ENCODE assay signal across 1 cellular context in the genomic region with DNA sequence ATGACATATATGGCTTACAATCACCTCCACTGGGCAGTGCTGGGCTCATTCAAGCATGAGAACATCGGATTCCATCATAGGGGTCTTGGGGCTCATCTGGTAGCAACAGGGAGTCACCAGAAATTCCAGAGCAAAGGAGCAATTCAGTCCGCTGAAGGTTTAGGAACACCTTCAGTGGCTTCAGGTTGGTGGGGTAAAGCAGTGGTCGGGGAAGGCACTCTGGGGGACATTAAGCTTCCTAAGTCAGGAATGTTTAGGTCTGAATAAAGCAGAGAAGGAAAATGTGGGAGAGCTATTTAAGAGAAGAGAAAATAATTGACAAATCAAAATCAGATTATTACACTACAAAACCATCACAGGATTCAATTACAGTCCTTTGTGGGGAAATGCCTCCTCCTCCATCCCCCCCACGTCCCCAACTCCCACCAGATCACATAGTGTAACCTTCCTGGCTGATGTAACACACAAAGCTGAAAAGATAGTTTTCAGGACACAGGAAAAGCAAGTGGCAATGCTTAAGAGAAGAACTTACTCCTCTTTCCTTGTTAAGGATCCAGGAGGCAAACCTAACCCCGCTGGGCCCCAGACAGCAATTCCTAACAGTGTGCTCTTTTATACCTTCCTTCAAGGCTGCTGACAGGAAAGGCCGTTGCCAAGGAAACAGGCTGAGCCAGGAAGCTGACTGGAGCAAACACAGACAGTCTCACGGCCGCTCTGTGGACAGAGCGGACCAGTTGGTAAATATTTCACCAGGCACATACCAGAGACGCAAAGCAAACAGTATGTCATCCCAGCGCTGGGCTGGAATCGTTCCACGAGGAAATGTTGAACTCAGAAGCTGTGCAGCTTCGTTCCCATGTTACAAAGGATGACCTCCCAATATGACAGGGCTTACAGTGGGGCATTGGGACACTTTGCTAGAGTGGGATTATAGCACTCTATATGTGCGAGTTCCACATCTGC.
A peak's percentile ranks its signal among the peaks of the same experiment; 100 is the strongest.
TF ChIP-seq lines count a peak whose summit lies in the region.

No MANE protein-coding gene starts in this region.

TF ChIP-seq in HEK293, 187 proteins besides CTCF, POLR2A, EP300 and RAD21:
- TF ChIP-seq, protein P1, sequence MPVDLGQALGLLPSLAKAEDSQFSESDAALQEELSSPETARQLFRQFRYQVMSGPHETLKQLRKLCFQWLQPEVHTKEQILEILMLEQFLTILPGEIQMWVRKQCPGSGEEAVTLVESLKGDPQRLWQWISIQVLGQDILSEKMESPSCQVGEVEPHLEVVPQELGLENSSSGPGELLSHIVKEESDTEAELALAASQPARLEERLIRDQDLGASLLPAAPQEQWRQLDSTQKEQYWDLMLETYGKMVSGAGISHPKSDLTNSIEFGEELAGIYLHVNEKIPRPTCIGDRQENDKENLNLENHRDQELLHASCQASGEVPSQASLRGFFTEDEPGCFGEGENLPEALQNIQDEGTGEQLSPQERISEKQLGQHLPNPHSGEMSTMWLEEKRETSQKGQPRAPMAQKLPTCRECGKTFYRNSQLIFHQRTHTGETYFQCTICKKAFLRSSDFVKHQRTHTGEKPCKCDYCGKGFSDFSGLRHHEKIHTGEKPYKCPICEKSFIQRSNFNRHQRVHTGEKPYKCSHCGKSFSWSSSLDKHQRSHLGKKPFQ (tag by site-specific recombination; IDR thresholded peaks at IDR 0.05), result 0 out of 2 replicates have a peak, but pooled peaks have one; percentile 18
- TF ChIP-seq HOXA7 (CRISPR knock-in tag; IDR thresholded peaks at IDR 0.05; ENCODE audit: borderline replicate concordance) (no peak), ZNF510 (tag by site-specific recombination; IDR thresholded peaks at IDR 0.05; ENCODE audit: insufficient replicate concordance) (no peak), ZFP69B (tag by site-specific recombination; IDR thresholded peaks at IDR 0.05) (peak; percentile 51; the same call in 1 of the 2 replicates), EGR2 (tag by site-specific recombination; IDR thresholded peaks at IDR 0.05; ENCODE audit: low read depth) (peak; percentile 75; the same call in 1 of the 2 replicates), ZBTB48 (tag by site-specific recombination; IDR thresholded peaks at IDR 0.05) (no peak), ZNF600 (tag by site-specific recombination; IDR thresholded peaks at IDR 0.05) (peak; percentile 65), ZNF221 (tag by site-specific recombination; IDR thresholded peaks at IDR 0.05; ENCODE audit: borderline replicate concordance) (no peak), ZNF624 (tag by site-specific recombination; IDR thresholded peaks at IDR 0.05) (no peak), TRIM28 (IDR thresholded peaks at IDR 0.05; ENCODE audit: borderline replicate concordance, low read length) (peak; percentile 54; the same call in 1 of the 2 replicates), ZNF335 (tag by site-specific recombination; conservative IDR thresholded peaks at IDR 0.05) (peak; percentile 67), ZNF660 (tag by site-specific recombination; IDR thresholded peaks at IDR 0.05) (peak; percentile 97), ZFHX2 (tag by site-specific recombination; conservative IDR thresholded peaks at IDR 0.05) (peak; percentile 76), ZNF341 (tag by site-specific recombination; IDR thresholded peaks at IDR 0.05; ENCODE audit: low read depth) (peak; percentile 42), ZNF133 (tag by site-specific recombination; IDR thresholded peaks at IDR 0.05) (no peak), ZNF555 (tag by site-specific recombination; conservative IDR thresholded peaks at IDR 0.05) (no peak), ZNF561 (tag by site-specific recombination; IDR thresholded peaks at IDR 0.05; ENCODE audit: borderline replicate concordance) (no peak), ZNF350 (tag by site-specific recombination; IDR thresholded peaks at IDR 0.05) (peak; percentile 60; the same call in 1 of the 2 replicates), ZNF146 (tag by site-specific recombination; IDR thresholded peaks at IDR 0.05) (no peak), ZNF692 (tag by site-specific recombination; IDR thresholded peaks at IDR 0.05) (peak; percentile 90), ZFP41 (tag by site-specific recombination; IDR thresholded peaks at IDR 0.05; ENCODE audit: borderline replicate concordance) (no peak)
- TF ChIP-seq, protein P2, sequence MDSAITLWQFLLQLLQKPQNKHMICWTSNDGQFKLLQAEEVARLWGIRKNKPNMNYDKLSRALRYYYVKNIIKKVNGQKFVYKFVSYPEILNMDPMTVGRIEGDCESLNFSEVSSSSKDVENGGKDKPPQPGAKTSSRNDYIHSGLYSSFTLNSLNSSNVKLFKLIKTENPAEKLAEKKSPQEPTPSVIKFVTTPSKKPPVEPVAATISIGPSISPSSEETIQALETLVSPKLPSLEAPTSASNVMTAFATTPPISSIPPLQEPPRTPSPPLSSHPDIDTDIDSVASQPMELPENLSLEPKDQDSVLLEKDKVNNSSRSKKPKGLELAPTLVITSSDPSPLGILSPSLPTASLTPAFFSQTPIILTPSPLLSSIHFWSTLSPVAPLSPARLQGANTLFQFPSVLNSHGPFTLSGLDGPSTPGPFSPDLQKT (IDR thresholded peaks at IDR 0.05; ENCODE audit: borderline replicate concordance, low read depth, low read length), result no peak
- TF ChIP-seq, protein P3, sequence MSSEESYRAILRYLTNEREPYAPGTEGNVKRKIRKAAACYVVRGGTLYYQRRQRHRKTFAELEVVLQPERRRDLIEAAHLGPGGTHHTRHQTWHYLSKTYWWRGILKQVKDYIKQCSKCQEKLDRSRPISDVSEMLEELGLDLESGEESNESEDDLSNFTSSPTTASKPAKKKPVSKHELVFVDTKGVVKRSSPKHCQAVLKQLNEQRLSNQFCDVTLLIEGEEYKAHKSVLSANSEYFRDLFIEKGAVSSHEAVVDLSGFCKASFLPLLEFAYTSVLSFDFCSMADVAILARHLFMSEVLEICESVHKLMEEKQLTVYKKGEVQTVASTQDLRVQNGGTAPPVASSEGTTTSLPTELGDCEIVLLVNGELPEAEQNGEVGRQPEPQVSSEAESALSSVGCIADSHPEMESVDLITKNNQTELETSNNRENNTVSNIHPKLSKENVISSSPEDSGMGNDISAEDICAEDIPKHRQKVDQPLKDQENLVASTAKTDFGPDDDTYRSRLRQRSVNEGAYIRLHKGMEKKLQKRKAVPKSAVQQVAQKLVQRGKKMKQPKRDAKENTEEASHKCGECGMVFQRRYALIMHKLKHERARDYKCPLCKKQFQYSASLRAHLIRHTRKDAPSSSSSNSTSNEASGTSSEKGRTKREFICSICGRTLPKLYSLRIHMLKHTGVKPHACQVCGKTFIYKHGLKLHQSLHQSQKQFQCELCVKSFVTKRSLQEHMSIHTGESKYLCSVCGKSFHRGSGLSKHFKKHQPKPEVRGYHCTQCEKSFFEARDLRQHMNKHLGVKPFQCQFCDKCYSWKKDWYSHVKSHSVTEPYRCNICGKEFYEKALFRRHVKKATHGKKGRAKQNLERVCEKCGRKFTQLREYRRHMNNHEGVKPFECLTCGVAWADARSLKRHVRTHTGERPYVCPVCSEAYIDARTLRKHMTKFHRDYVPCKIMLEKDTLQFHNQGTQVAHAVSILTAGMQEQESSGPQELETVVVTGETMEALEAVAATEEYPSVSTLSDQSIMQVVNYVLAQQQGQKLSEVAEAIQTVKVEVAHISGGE (tag by site-specific recombination; conservative IDR thresholded peaks at IDR 0.05; ENCODE audit: low read depth), result no peak
- TF ChIP-seq, protein P4, sequence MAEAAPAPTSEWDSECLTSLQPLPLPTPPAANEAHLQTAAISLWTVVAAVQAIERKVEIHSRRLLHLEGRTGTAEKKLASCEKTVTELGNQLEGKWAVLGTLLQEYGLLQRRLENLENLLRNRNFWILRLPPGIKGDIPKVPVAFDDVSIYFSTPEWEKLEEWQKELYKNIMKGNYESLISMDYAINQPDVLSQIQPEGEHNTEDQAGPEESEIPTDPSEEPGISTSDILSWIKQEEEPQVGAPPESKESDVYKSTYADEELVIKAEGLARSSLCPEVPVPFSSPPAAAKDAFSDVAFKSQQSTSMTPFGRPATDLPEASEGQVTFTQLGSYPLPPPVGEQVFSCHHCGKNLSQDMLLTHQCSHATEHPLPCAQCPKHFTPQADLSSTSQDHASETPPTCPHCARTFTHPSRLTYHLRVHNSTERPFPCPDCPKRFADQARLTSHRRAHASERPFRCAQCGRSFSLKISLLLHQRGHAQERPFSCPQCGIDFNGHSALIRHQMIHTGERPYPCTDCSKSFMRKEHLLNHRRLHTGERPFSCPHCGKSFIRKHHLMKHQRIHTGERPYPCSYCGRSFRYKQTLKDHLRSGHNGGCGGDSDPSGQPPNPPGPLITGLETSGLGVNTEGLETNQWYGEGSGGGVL (tag by site-specific recombination; IDR thresholded peaks at IDR 0.05), result peak; percentile 69
- TF ChIP-seq, protein P5, sequence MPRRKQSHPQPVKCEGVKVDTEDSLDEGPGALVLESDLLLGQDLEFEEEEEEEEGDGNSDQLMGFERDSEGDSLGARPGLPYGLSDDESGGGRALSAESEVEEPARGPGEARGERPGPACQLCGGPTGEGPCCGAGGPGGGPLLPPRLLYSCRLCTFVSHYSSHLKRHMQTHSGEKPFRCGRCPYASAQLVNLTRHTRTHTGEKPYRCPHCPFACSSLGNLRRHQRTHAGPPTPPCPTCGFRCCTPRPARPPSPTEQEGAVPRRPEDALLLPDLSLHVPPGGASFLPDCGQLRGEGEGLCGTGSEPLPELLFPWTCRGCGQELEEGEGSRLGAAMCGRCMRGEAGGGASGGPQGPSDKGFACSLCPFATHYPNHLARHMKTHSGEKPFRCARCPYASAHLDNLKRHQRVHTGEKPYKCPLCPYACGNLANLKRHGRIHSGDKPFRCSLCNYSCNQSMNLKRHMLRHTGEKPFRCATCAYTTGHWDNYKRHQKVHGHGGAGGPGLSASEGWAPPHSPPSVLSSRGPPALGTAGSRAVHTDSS (tag by site-specific recombination; IDR thresholded peaks at IDR 0.05), result no peak
- TF ChIP-seq, protein P6, sequence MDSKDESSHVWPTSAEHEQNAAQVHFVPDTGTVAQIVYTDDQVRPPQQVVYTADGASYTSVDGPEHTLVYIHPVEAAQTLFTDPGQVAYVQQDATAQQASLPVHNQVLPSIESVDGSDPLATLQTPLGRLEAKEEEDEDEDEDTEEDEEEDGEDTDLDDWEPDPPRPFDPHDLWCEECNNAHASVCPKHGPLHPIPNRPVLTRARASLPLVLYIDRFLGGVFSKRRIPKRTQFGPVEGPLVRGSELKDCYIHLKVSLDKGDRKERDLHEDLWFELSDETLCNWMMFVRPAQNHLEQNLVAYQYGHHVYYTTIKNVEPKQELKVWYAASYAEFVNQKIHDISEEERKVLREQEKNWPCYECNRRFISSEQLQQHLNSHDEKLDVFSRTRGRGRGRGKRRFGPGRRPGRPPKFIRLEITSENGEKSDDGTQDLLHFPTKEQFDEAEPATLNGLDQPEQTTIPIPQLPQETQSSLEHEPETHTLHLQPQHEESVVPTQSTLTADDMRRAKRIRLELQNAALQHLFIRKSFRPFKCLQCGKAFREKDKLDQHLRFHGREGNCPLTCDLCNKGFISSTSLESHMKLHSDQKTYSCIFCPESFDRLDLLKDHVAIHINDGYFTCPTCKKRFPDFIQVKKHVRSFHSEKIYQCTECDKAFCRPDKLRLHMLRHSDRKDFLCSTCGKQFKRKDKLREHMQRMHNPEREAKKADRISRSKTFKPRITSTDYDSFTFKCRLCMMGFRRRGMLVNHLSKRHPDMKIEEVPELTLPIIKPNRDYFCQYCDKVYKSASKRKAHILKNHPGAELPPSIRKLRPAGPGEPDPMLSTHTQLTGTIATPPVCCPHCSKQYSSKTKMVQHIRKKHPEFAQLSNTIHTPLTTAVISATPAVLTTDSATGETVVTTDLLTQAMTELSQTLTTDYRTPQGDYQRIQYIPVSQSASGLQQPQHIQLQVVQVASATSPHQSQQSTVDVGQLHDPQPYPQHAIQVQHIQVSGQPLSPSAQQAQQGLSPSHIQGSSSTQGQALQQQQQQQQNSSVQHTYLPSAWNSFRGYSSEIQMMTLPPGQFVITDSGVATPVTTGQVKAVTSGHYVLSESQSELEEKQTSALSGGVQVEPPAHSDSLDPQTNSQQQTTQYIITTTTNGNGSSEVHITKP (tag by site-specific recombination; IDR thresholded peaks at IDR 0.05), result peak; percentile 67
